Comparison of ENCODE assay signal across 8 cellular contexts in the genomic region with DNA sequence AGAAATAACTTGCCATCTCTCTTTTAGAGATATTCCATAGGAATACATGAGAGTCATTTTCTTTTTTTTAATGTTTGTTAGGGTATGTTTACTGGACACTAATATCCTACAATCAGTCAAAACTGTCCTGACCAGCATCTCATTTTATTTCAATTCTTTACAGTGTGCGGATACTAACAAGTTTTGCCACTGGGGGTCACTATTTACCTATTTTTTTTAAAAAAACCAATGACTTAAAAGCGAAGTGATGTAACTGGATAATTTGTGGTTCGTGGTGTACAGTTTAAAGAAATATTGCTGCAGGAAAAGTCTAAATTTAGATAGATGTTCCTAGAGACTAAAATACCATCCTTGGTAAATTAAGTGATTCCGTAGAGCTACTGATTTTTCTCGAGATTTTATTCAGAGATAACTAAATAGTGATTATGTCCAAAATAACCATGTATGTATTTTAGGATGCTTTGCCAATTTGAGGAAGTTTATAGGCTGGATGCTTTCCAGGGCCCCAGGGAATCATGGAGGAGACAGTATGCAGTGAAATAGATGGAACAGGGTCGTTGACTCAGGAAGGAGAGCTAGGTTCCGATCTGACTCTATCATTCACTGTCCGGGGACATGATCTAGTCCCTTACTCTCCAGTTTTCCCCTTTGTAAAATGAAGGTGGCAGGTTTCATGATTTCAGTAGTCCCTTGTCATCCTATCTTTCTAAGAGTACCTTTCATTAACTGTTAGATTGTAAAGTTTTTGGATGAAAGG. TPM values are rescaled to one million over a fixed set of nuclear protein-coding genes. Genes with fewer than 3 reads are reported as not detected.
DNase-seq lines count a peak whose midpoint lies in the region; ATAC-seq, FAIRE-seq and TF ChIP-seq lines count a peak whose summit lies in the region.

No MANE protein-coding gene starts in this region.

- POLR2A ChIA-PET in A549 (lab: Yijun Ruan, JAX), result no interaction called here

- in situ Hi-C loops in astrocyte of the cerebellum (cut with HindIII; ENCODE audit: low sequenced_read_pairs), result no loop called here

- H3K4me1 ChIP-seq in A549 (no peaks in the 10 kb centered on the region), hepatocyte (ENCODE audit: insufficient read depth) (no peaks in the 10 kb centered on the region), thoracic aorta (ENCODE audit: control insufficient read depth in 1 of 2, low read depth in 2 of 2) (no peaks in the 10 kb centered on the region)

- TF ChIP-seq CTCF in A549 (IDR thresholded peaks at IDR 0.05) (peak; percentile 50), GM10266 (IDR thresholded peaks at IDR 0.05; ENCODE audit: control insufficient read depth, insufficient read depth, low read depth, missing control alignments) (peak; percentile 27), astrocyte of the cerebellum (IDR thresholded peaks at IDR 0.05; ENCODE audit: low read depth, low read length, missing control alignments) (peak; percentile 30), hepatocyte (IDR thresholded peaks at IDR 0.05; ENCODE audit: poor library complexity) (peak; percentile 71), thoracic aorta (IDR thresholded peaks at IDR 0.05) (peak; percentile 48)

- 23% methylated on average over 8 of the region's 8 CpGs for WGBS in A549 (ENCODE audit: missing lambda C conversion rate)
- 38% methylated on average over 8 of the region's 8 CpGs for WGBS in hepatocyte (ENCODE audit: low lambda C conversion rate, missing lambda C conversion rate)

- no peak overlapping the region for H3K4me3 ChIP-seq in A549
- H3K4me3 ChIP-seq in astrocyte of the cerebellum (ENCODE audit: low read depth, low read length), result no peak overlapping the region
- H3K4me3 ChIP-seq in hepatocyte, result no peak overlapping the region
- H3K4me3 ChIP-seq in thoracic aorta, result no peak overlapping the region

- no peak for TF ChIP-seq EP300 in A549 (IDR thresholded peaks at IDR 0.05)

- H2AFZ ChIP-seq in hepatocyte, result no peak overlapping the region

- no peak for TF ChIP-seq POLR2A in A549 (IDR thresholded peaks at IDR 0.05; ENCODE audit: low read length)

- no peaks in the 10 kb centered on the region for H3K9me2 ChIP-seq in hepatocyte (replicated peaks; ENCODE audit: insufficient read depth)

- CTCF ChIA-PET in A549 (lab: Yijun Ruan, JAX), result interaction anchor here (0.7 to 1.7 kb wide), 4 partner anchors 9 to 69 kb away, joined by 3 to 7 read pairs (median 4); no protein-coding TSS in a partner anchor

- H3K4me2 ChIP-seq in A549 (no peak overlapping the region), hepatocyte (peak overlapping the region; percentile 13)

- peak; percentile 47 to 61; a peak in 3 of 6 replicates for ATAC-seq in A549
- peak; percentile 75 for ATAC-seq in HG02763 (IDR thresholded peaks at IDR 0.05; ENCODE audit: unreplicated experiment)
- ATAC-seq in thoracic aorta (ENCODE audit: insufficient number of reproducible peaks, low FRiP score, low read depth), result no peak

- no peaks in the 10 kb centered on the region for H3K79me2 ChIP-seq in hepatocyte

- H3K36me3 ChIP-seq in hepatocyte (replicated peaks; ENCODE audit: insufficient read depth, low read depth) (no peaks in the 10 kb centered on the region), thoracic aorta (no peaks in the 10 kb centered on the region)

- no peaks in the 10 kb centered on the region for H3K27me3 ChIP-seq in hepatocyte
- no peaks in the 10 kb centered on the region for H3K27me3 ChIP-seq in thoracic aorta (replicated peaks; ENCODE audit: insufficient read depth)

- FAIRE-seq in A549 (lab: Jason Lieb, UNC) (no peak), GM19239 (lab: Jason Lieb, UNC) (no peak)

- no peak overlapping the region for H3K27ac ChIP-seq in A549
- H3K27ac ChIP-seq in hepatocyte, result no peak overlapping the region
- no peak overlapping the region for H3K27ac ChIP-seq in thoracic aorta

- H3K9me3 ChIP-seq in A549 (no peaks in the 10 kb centered on the region), hepatocyte (ENCODE audit: low read depth) (no peaks in the 10 kb centered on the region), thoracic aorta (no peaks in the 10 kb centered on the region)

- DNase-seq in A549 (ENCODE audit: low read depth in 1 of 2, low spot score in 1 of 2) (peak; percentile 1 to 23), GM10266 (ENCODE audit: extremely low spot score) (peak; percentile 8), NCI-H2081 treated with DMSO at 0.1 percent for 48 hours (lab: John Stamatoyannopoulos, UW) (peak; percentile 19), astrocyte of the cerebellum (ENCODE audit: low read depth) (peak; percentile 20), hepatocyte (ENCODE audit: low spot score) (peak; percentile 67), thoracic aorta (ENCODE audit: low spot score) (no peak), GM19239 (ENCODE audit: insufficient read length, low spot score) (no peak)

- H4K20me1 ChIP-seq in hepatocyte (ENCODE audit: insufficient read depth, poor library complexity, severe bottlenecking), result no peaks in the 10 kb centered on the region

- TF ChIP-seq RAD21 in A549 (conservative IDR thresholded peaks at IDR 0.05 in 1 of 2, IDR thresholded peaks at IDR 0.05 in 1 of 2), result peak; percentile 40 to 57; a peak in 4 of 5 replicates

TF ChIP-seq in A549, 52 proteins besides CTCF, POLR2A, EP300 and RAD21:
- TF ChIP-seq, protein P1, sequence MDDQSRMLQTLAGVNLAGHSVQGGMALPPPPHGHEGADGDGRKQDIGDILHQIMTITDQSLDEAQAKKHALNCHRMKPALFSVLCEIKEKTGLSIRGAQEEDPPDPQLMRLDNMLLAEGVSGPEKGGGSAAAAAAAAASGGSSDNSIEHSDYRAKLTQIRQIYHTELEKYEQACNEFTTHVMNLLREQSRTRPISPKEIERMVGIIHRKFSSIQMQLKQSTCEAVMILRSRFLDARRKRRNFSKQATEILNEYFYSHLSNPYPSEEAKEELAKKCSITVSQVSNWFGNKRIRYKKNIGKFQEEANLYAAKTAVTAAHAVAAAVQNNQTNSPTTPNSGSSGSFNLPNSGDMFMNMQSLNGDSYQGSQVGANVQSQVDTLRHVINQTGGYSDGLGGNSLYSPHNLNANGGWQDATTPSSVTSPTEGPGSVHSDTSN (IDR thresholded peaks at IDR 0.05), result no peak
- TF ChIP-seq CHD4 (IDR thresholded peaks at IDR 0.05; ENCODE audit: borderline replicate concordance) (no peak), MYC (IDR thresholded peaks at IDR 0.05; ENCODE audit: borderline replicate concordance, low read length) (no peak), ZFP36 (IDR thresholded peaks at IDR 0.05; ENCODE audit: borderline replicate concordance, partially characterized antibody) (no peak), SMC3 (IDR thresholded peaks at IDR 0.05) (0 out of 3 replicates have a peak, but pooled peaks have one; percentile 17)

RNA-seq across cellular contexts. Expression of a gene that starts 34.0 kb away (rescaled TPM):
- polyA plus RNA-seq in A549 (2011; rRNA removed) (15.9 and 19.7 TPM in 2 replicates), A549 (2017; fragmentation: RNase III; extraction: RNeasy Plus Mini Kit Qiagen cat#74134 plus additional on column Dnase treatment) (11.2 to 12.4 TPM (median 12.2 TPM) in 3 replicates), hepatocyte (8.8 and 10.5 TPM in 2 replicates)
- 3.5 and 4.5 TPM in 2 replicates for polyA plus RNA-seq in A549 (2012; cell fraction: cytosol; rRNA removed)
- polyA plus RNA-seq in A549 (2012; cell fraction: nucleus; rRNA removed), result 1.6 and 2.8 TPM in 2 replicates
- polyA minus RNA-seq in A549 (2011; rRNA and poly(A)+ RNA removed), result 6.3 and 7.0 TPM in 2 replicates
- total RNA-seq in hepatocyte (20.3 and 22.4 TPM in 2 replicates), thoracic aorta (10 to 100 TPM; 11.6 to 15.3 TPM)

Comparison
In these comparisons a context has a peak if more than half of its experiments do, and no peak if none do; other contexts are left out.
1. DNase-seq: peak in A549 (2 of 2), GM10266 (single experiment), NCI-H2081 treated with DMSO at 0.1 percent for 48 hours (single experiment), astrocyte of the cerebellum (single experiment) and hepatocyte (single experiment); none in thoracic aorta (single experiment) and GM19239 (single experiment).
2. Peak in every context shown above with its lines, with median percentiles within 50 percentile points of each other: CTCF ChIP-seq.